ENCODE assay signal across 39 cellular contexts in the genomic region with DNA sequence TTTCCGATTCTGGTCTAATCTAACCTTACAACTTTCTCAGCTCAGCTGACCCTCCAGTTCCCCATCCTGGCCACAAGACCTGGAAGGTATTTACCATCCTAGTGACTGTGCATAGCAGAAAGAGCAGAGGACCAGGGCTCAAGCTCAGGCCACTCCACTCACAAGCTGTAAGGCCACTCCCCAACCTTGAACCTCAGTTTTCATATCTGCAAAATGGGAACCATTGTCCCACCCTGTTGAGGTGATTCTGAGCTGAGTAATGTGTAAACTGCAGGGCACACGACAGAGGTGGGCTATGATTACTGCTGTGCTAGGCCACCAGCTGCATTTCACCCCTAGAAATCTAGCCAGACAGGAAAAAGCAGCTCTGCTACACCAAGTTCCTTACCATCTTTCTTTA. TPM values are rescaled to one million over a fixed set of nuclear protein-coding genes. Genes with fewer than 3 reads are reported as not detected.
"Had no signal": no experiment of that assay in that cellular context is flagged by ENCODE, and none has a peak within 500 bp of the region (broad histone marks: within the 10 kb centered on the region; RNA-seq: fewer than 3 reads in every experiment).

No MANE protein-coding gene starts in this region.

- H3K4me3 Mint-ChIP-seq: activated CD4-positive, alpha-beta memory T cell treated with anti-CD3 and anti-CD28 coated beads, Interleukin-2, amount 10 ng/mL, durations not matched to agents 7 days and 5 days; activated CD4-positive, alpha-beta T cell treated with anti-CD3 and anti-CD28 coated beads for 36 hours; activated CD4-positive, alpha-beta T cell treated with anti-CD3 and anti-CD28 coated beads, Interleukin-2, amount 10 ng/mL, durations not matched to agents 7 days and 5 days; activated CD8-positive, alpha-beta memory T cell treated with anti-CD3 and anti-CD28 coated beads, Interleukin-2, amount 10 ng/mL, durations not matched to agents 7 days and 5 days; activated CD8-positive, alpha-beta T cell treated with anti-CD3 and anti-CD28 coated beads, Interleukin-2, amount 10 ng/mL, durations not matched to agents 7 days and 5 days; activated naive CD4-positive, alpha-beta T cell treated with anti-CD3 and anti-CD28 coated beads, Interleukin-2, amount 10 ng/mL, durations not matched to agents 7 days and 5 days; activated naive CD4-positive, alpha-beta T cell treated with anti-CD3 and anti-CD28 coated beads, Interleukin-2, amount 50 U/mL, for 24 hours; activated naive CD8-positive, alpha-beta T cell; activated naive CD8-positive, alpha-beta T cell treated with anti-CD3 and anti-CD28 coated beads, Interleukin-2, amount 10 ng/mL, durations not matched to agents 7 days and 5 days; activated naive CD8-positive, alpha-beta T cell treated with anti-CD3 and anti-CD28 coated beads, Interleukin-2, amount 50 U/mL, for 24 hours; activated T-cell treated with anti-CD3 and anti-CD28 coated beads, Interleukin-2, amount 50 U/mL, for 24 hours; brain; central memory CD8-positive, alpha-beta T cell; T-helper 1 cell treated with Interleukin-12 subunit alpha and Interleukin-12 subunit beta and Interleukin-4 antibody, amounts not matched to agents 30 μg/mL and 1 μg/mL, for 36 hours; T-helper 2 cell treated with Interferon-gamma antibody and Interleukin-4, amounts not matched to agents 5 μg/mL and 100 μg/mL, for 36 hours; WTC11 had no signal

- H3K9me3 Mint-ChIP-seq: activated CD4-positive, alpha-beta memory T cell treated with anti-CD3 and anti-CD28 coated beads, Interleukin-2, amount 10 ng/mL, durations not matched to agents 7 days and 5 days; activated CD4-positive, alpha-beta T cell treated with anti-CD3 and anti-CD28 coated beads, Interleukin-2, amount 10 ng/mL, durations not matched to agents 7 days and 5 days; activated naive CD4-positive, alpha-beta T cell treated with anti-CD3 and anti-CD28 coated beads, Interleukin-2, amount 10 ng/mL, durations not matched to agents 7 days and 5 days; activated naive CD4-positive, alpha-beta T cell treated with anti-CD3 and anti-CD28 coated beads, Interleukin-2, amount 50 U/mL, for 24 hours; activated naive CD8-positive, alpha-beta T cell treated with anti-CD3 and anti-CD28 coated beads, Interleukin-2, amount 10 ng/mL, durations not matched to agents 7 days and 5 days; activated naive CD8-positive, alpha-beta T cell treated with anti-CD3 and anti-CD28 coated beads, Interleukin-2, amount 50 U/mL, for 24 hours; activated T-cell treated with anti-CD3 and anti-CD28 coated beads, Interleukin-2, amount 50 U/mL, for 24 hours; activated T-helper 2 cell treated with anti-CD3 and anti-CD28 coated beads, Interferon-gamma antibody, Interleukin-2, Interleukin-4, amounts not matched to agents 10 μg/mL and 5 μg/mL and 100 μg/mL, durations not matched to agents 14 hours and 24 hours and 36 hours; central memory CD8-positive, alpha-beta T cell; T-helper 1 cell treated with Interleukin-12 subunit alpha and Interleukin-12 subunit beta and Interleukin-4 antibody, amounts not matched to agents 30 μg/mL and 1 μg/mL, for 36 hours; T-helper 2 cell treated with Interferon-gamma antibody and Interleukin-4, amounts not matched to agents 5 μg/mL and 100 μg/mL, for 36 hours had no signal

- H3K27ac ChIP-seq: ascending aorta, cardiac muscle cell, WERI-Rb-1 had no signal

- FAIRE-seq: bronchial epithelial cell had no signal

- ATAC-seq: activated CD4-positive, alpha-beta T cell treated with anti-CD3 and anti-CD28 coated beads for 36 hours; activated CD4-positive, CD25-positive, alpha-beta regulatory T cell treated with anti-CD3 and anti-CD28 coated beads, Interleukin-2, amount 50 U/mL, for 24 hours; activated CD8-positive, alpha-beta memory T cell treated with anti-CD3 and anti-CD28 coated beads, Interleukin-2, amount 10 ng/mL, durations not matched to agents 7 days and 5 days; activated CD8-positive, alpha-beta T cell treated with anti-CD3 and anti-CD28 coated beads, Interleukin-2, amount 10 ng/mL, durations not matched to agents 7 days and 5 days; activated naive CD8-positive, alpha-beta T cell treated with anti-CD3 and anti-CD28 coated beads, Interleukin-2, amount 50 U/mL, for 24 hours had no signal

- DNase-seq: activated CD4-positive, alpha-beta memory T cell treated with anti-CD3 and anti-CD28 coated beads, Interleukin-2, amount 10 ng/mL, durations not matched to agents 7 days and 5 days; activated CD4-positive, alpha-beta T cell treated with anti-CD3 and anti-CD28 coated beads for 1 hour; activated CD4-positive, alpha-beta T cell treated with anti-CD3 and anti-CD28 coated beads for 36 hours; activated CD4-positive, alpha-beta T cell treated with anti-CD3 and anti-CD28 coated beads for 48 hours; activated CD4-positive, alpha-beta T cell treated with anti-CD3 and anti-CD28 coated beads, Interleukin-2, amount 10 ng/mL, durations not matched to agents 7 days and 5 days; activated CD4-positive, alpha-beta T cell treated with anti-CD3 and anti-CD28 coated beads, Interleukin-2, amount 50 U/mL, for 48 hours; activated CD4-positive, CD25-positive, alpha-beta regulatory T cell; activated CD8-positive, alpha-beta memory T cell treated with anti-CD3 and anti-CD28 coated beads for 24 hours; activated CD8-positive, alpha-beta memory T cell treated with anti-CD3 and anti-CD28 coated beads, Interleukin-2, amount 10 ng/mL, durations not matched to agents 7 days and 5 days; activated CD8-positive, alpha-beta memory T cell treated with anti-CD3 and anti-CD28 coated beads, Interleukin-2, amount 50 U/mL, for 48 hours; activated CD8-positive, alpha-beta T cell treated with anti-CD3 and anti-CD28 coated beads, Interleukin-2, amount 10 ng/mL, durations not matched to agents 7 days and 5 days; activated effector memory CD4-positive, alpha-beta T cell treated with Interleukin-2 at 50 U/mL for 16 hours; activated gamma-delta T cell; activated naive CD4-positive, alpha-beta T cell treated with anti-CD3 and anti-CD28 coated beads, Interleukin-2, amount 10 ng/mL, durations not matched to agents 7 days and 5 days; activated naive CD4-positive, alpha-beta T cell treated with Interleukin-2 at 50 U/mL for 16 hours; activated naive CD8-positive, alpha-beta T cell treated with anti-CD3 and anti-CD28 coated beads, Interleukin-2, amount 10 ng/mL, durations not matched to agents 7 days and 5 days; activated naive CD8-positive, alpha-beta T cell treated with anti-CD3 and anti-CD28 coated beads, Interleukin-2, amount 50 U/mL, for 24 hours; activated T-cell treated with anti-CD3 and anti-CD28 coated beads, Interleukin-2, amount 50 U/mL, for 24 hours; activated T-cell treated with anti-CD3 and anti-CD28 coated beads, Interleukin-2, amount 50 U/mL, for 48 hours; amygdala; anterior cingulate cortex; caudate nucleus; cerebellar nuclear complex; T-helper 1 cell; T-helper 2 cell; T-helper 9 cell; WERI-Rb-1 had no signal

- H3K9me3 ChIP-seq: ascending aorta had no signal

- H3K27me3 ChIP-seq: ascending aorta, cardiac muscle cell had no signal

- H3K27me3 Mint-ChIP-seq: activated CD4-positive, alpha-beta memory T cell treated with anti-CD3 and anti-CD28 coated beads, Interleukin-2, amount 10 ng/mL, durations not matched to agents 7 days and 5 days; activated naive CD4-positive, alpha-beta T cell treated with anti-CD3 and anti-CD28 coated beads, Interleukin-2, amount 50 U/mL, for 24 hours; activated naive CD8-positive, alpha-beta T cell treated with anti-CD3 and anti-CD28 coated beads, Interleukin-2, amount 50 U/mL, for 24 hours had no signal

- H3K36me3 Mint-ChIP-seq: activated CD8-positive, alpha-beta memory T cell treated with anti-CD3 and anti-CD28 coated beads, Interleukin-2, amount 10 ng/mL, durations not matched to agents 7 days and 5 days; activated naive CD4-positive, alpha-beta T cell treated with anti-CD3 and anti-CD28 coated beads, Interleukin-2, amount 10 ng/mL, durations not matched to agents 7 days and 5 days; activated naive CD4-positive, alpha-beta T cell treated with anti-CD3 and anti-CD28 coated beads, Interleukin-2, amount 50 U/mL, for 24 hours; activated naive CD8-positive, alpha-beta T cell; activated naive CD8-positive, alpha-beta T cell treated with anti-CD3 and anti-CD28 coated beads, Interleukin-2, amount 10 ng/mL, durations not matched to agents 7 days and 5 days; brain; WTC11 had no signal

- H3K4me1 ChIP-seq: ascending aorta had no signal

- H3K4me1 Mint-ChIP-seq: activated CD4-positive, alpha-beta memory T cell treated with anti-CD3 and anti-CD28 coated beads, Interleukin-2, amount 10 ng/mL, durations not matched to agents 7 days and 5 days; activated CD4-positive, alpha-beta T cell treated with anti-CD3 and anti-CD28 coated beads for 36 hours; activated CD4-positive, alpha-beta T cell treated with anti-CD3 and anti-CD28 coated beads, Interleukin-2, amount 10 ng/mL, durations not matched to agents 7 days and 5 days; activated CD8-positive, alpha-beta memory T cell treated with anti-CD3 and anti-CD28 coated beads, Interleukin-2, amount 10 ng/mL, durations not matched to agents 7 days and 5 days; activated naive CD4-positive, alpha-beta T cell treated with anti-CD3 and anti-CD28 coated beads, Interleukin-2, amount 10 ng/mL, durations not matched to agents 7 days and 5 days; activated naive CD4-positive, alpha-beta T cell treated with anti-CD3 and anti-CD28 coated beads, Interleukin-2, amount 50 U/mL, for 24 hours; activated naive CD8-positive, alpha-beta T cell treated with anti-CD3 and anti-CD28 coated beads, Interleukin-2, amount 10 ng/mL, durations not matched to agents 7 days and 5 days; activated naive CD8-positive, alpha-beta T cell treated with anti-CD3 and anti-CD28 coated beads, Interleukin-2, amount 50 U/mL, for 24 hours; brain; central memory CD8-positive, alpha-beta T cell had no signal

- H3K36me3 ChIP-seq: ascending aorta, cardiac muscle cell, WERI-Rb-1 had no signal

- H3K4me3 ChIP-seq: ascending aorta, cardiac muscle cell had no signal

- H3K27ac Mint-ChIP-seq: activated CD4-positive, alpha-beta memory T cell treated with anti-CD3 and anti-CD28 coated beads, Interleukin-2, amount 10 ng/mL, durations not matched to agents 7 days and 5 days; activated CD4-positive, alpha-beta T cell treated with anti-CD3 and anti-CD28 coated beads for 36 hours; activated CD4-positive, alpha-beta T cell treated with anti-CD3 and anti-CD28 coated beads, Interleukin-2, amount 10 ng/mL, durations not matched to agents 7 days and 5 days; activated CD8-positive, alpha-beta memory T cell treated with anti-CD3 and anti-CD28 coated beads, Interleukin-2, amount 10 ng/mL, durations not matched to agents 7 days and 5 days; activated CD8-positive, alpha-beta T cell treated with anti-CD3 and anti-CD28 coated beads, Interleukin-2, amount 10 ng/mL, durations not matched to agents 7 days and 5 days; activated naive CD4-positive, alpha-beta T cell treated with anti-CD3 and anti-CD28 coated beads, Interleukin-2, amount 10 ng/mL, durations not matched to agents 7 days and 5 days; activated naive CD4-positive, alpha-beta T cell treated with anti-CD3 and anti-CD28 coated beads, Interleukin-2, amount 50 U/mL, for 24 hours; activated naive CD8-positive, alpha-beta T cell; activated naive CD8-positive, alpha-beta T cell treated with anti-CD3 and anti-CD28 coated beads, Interleukin-2, amount 10 ng/mL, durations not matched to agents 7 days and 5 days; activated naive CD8-positive, alpha-beta T cell treated with anti-CD3 and anti-CD28 coated beads, Interleukin-2, amount 50 U/mL, for 24 hours; activated T-cell treated with anti-CD3 and anti-CD28 coated beads, Interleukin-2, amount 50 U/mL, for 24 hours; activated T-helper 2 cell treated with anti-CD3 and anti-CD28 coated beads, Interferon-gamma antibody, Interleukin-2, Interleukin-4, amounts not matched to agents 10 μg/mL and 5 μg/mL and 100 μg/mL, durations not matched to agents 14 hours and 24 hours and 36 hours; brain; T-helper 1 cell treated with Interleukin-12 subunit alpha and Interleukin-12 subunit beta and Interleukin-4 antibody, amounts not matched to agents 30 μg/mL and 1 μg/mL, for 36 hours had no signal

RNA-seq across cellular contexts. Expression of gene TMEM40, which starts 21.7 kb away (rescaled TPM):
- total RNA-seq: activated CD4-positive, alpha-beta memory T cell treated with anti-CD3 and anti-CD28 coated beads, Interleukin-2, amount 10 ng/mL, durations not matched to agents 7 days and 5 days; activated CD4-positive, alpha-beta T cell treated with anti-CD3 and anti-CD28 coated beads for 36 hours; activated CD4-positive, alpha-beta T cell treated with anti-CD3 and anti-CD28 coated beads, Interleukin-2, amount 10 ng/mL, durations not matched to agents 7 days and 5 days; activated CD8-positive, alpha-beta memory T cell treated with anti-CD3 and anti-CD28 coated beads, Interleukin-2, amount 10 ng/mL, durations not matched to agents 7 days and 5 days; activated CD8-positive, alpha-beta T cell treated with anti-CD3 and anti-CD28 coated beads, Interleukin-2, amount 10 ng/mL, durations not matched to agents 7 days and 5 days; activated naive CD8-positive, alpha-beta T cell treated with anti-CD3 and anti-CD28 coated beads, Interleukin-2, amount 10 ng/mL, durations not matched to agents 7 days and 5 days; activated T-helper 2 cell treated with anti-CD3 and anti-CD28 coated beads, Interferon-gamma antibody, Interleukin-2, Interleukin-4, amounts not matched to agents 10 μg/mL and 5 μg/mL and 100 μg/mL, durations not matched to agents 14 hours and 24 hours and 36 hours; ascending aorta had no signal
